ENCODE assay signal across 8 cellular contexts in genomic region chr7:27131390-27131819, GRCh38. TPM values are rescaled to one million over a fixed set of nuclear protein-coding genes. Genes with fewer than 3 reads are reported as not detected.
DNase-seq lines count a peak whose midpoint lies in the region; ATAC-seq and TF ChIP-seq lines count a peak whose summit lies in the region.

No MANE protein-coding gene starts in this region.

- H3K79me2 ChIP-seq in GM23248 (ENCODE audit: insufficient read depth), result peaks cover 61% of the 10 kb centered on the region

- H3K9me2 ChIP-seq in GM23248 (ENCODE audit: insufficient read depth), result no peaks in the 10 kb centered on the region

- 16 to 18% methylated on average over 12 of the region's 12 CpGs for WGBS in GM23248 (ENCODE audit: low coverage in 1 of 2, low lambda C conversion rate in 2 of 2, missing lambda C conversion rate in 2 of 2), 2 experiments

- H3K27me3 Mint-ChIP-seq in T-helper 17 cell (peaks cover 77% of the 10 kb centered on the region), glutamatergic neuron (ENCODE audit: unreplicated experiment) (peaks cover 35% of the 10 kb centered on the region)

- H3K36me3 ChIP-seq in GM23248 (ENCODE audit: low read depth), result no peaks in the 10 kb centered on the region

- H3K27ac ChIP-seq in GM23248, result peak overlapping the region; percentile 70

- H3K36me3 Mint-ChIP-seq in T-helper 17 cell (ENCODE audit: low read depth) (no peaks in the 10 kb centered on the region), glutamatergic neuron (ENCODE audit: unreplicated experiment) (no peaks in the 10 kb centered on the region)

- peak overlapping the region; percentile 80 for H3K4me2 ChIP-seq in GM23248 (ENCODE audit: unreplicated experiment)

- H3K9ac ChIP-seq in GM23248, result peak overlapping the region; percentile 89

- in situ Hi-C loops in GM23248 (cut with MboI), result no loop called here

- H3F3A ChIP-seq in GM23248 (ENCODE audit: insufficient read depth), result peaks cover 39% of the 10 kb centered on the region

- H3K4me3 Mint-ChIP-seq in T-helper 17 cell (peak overlapping the region; percentile 75), glutamatergic neuron (ENCODE audit: unreplicated experiment) (peak overlapping the region; percentile 69)

- no peak for TF ChIP-seq CTCF in glutamatergic neuron (IDR thresholded peaks at IDR 0.05; ENCODE audit: partially characterized antibody, unreplicated experiment)
- no peak for TF ChIP-seq CTCF in GM10266 (IDR thresholded peaks at IDR 0.05; ENCODE audit: control insufficient read depth, insufficient read depth, low read depth, missing control alignments)

- H4K20me1 ChIP-seq in GM23248 (ENCODE audit: insufficient read depth), result no peaks in the 10 kb centered on the region

- ATAC-seq in T-helper 17 cell (no peak), GM21447 (IDR thresholded peaks at IDR 0.05; ENCODE audit: unreplicated experiment) (no peak)

- no peaks in the 10 kb centered on the region for H3K27me3 ChIP-seq in GM23248 (replicated peaks; ENCODE audit: insufficient read depth)

- DNase-seq in GM23248 (peak; percentile 58), T-helper 17 cell (no peak), glutamatergic neuron (no peak), skeletal muscle cell (ENCODE audit: low read depth) (no peak), GM10266 (ENCODE audit: extremely low spot score) (no peak), kidney tubule cell (ENCODE audit: low spot score) (no peak), NCI-H2029 (lab: John Stamatoyannopoulos, UW) (no peak)

- H3K4me1 ChIP-seq in GM23248 (ENCODE audit: insufficient read depth), result peaks cover 23% of the 10 kb centered on the region

- peak overlapping the region; percentile 78 for H3K4me3 ChIP-seq in GM23248
- H3K4me3 ChIP-seq in skeletal muscle cell (ENCODE audit: low read depth, low read length), result peak overlapping the region; percentile 67

- peaks cover 5% of the 10 kb centered on the region for H3K9me3 Mint-ChIP-seq in glutamatergic neuron (ENCODE audit: unreplicated experiment)

- H3K27ac Mint-ChIP-seq in T-helper 17 cell (no peak overlapping the region), glutamatergic neuron (ENCODE audit: unreplicated experiment) (no peak overlapping the region)

- H3K9me3 ChIP-seq in GM23248 (ENCODE audit: low read depth) (no peaks in the 10 kb centered on the region), T-helper 17 cell (ENCODE audit: control insufficient read depth, low read length, poor library complexity, severe bottlenecking) (no peaks in the 10 kb centered on the region)

- peak overlapping the region; percentile 78 for H2AFZ ChIP-seq in GM23248

- peaks cover 2% of the 10 kb centered on the region for H3K4me1 Mint-ChIP-seq in T-helper 17 cell
- no peaks in the 10 kb centered on the region for H3K4me1 Mint-ChIP-seq in glutamatergic neuron (ENCODE audit: low read depth, unreplicated experiment)

RNA-seq across cellular contexts. Expression of gene HOXA4, which starts 0.8 kb away (rescaled TPM):
- 0.13 and 1.8 TPM in 2 replicates for total RNA-seq in GM23248 (2014; rRNA removed; shearing (Covaris generic))
- polyA plus RNA-seq in GM23248 (2016; fragmentation: Nextera tagmentation; extraction: Ambion mirVana), result 3.1 and 3.3 TPM in 2 replicates
- total RNA-seq in T-helper 17 cell, result under 1 TPM in 1 of 2 donors, not detected in 1; 0.26 TPM
- total RNA-seq in glutamatergic neuron (ENCODE audit: unreplicated experiment), result not detected

RNA-seq across cellular contexts. Expression of gene HOXA5, which starts 12.1 kb away (rescaled TPM):
- total RNA-seq in GM23248 (2014; rRNA removed; shearing (Covaris generic)), result 0.25 and 4.0 TPM in 2 replicates
- polyA plus RNA-seq in GM23248 (2016; fragmentation: Nextera tagmentation; extraction: Ambion mirVana), result 1.3 and 1.9 TPM in 2 replicates
- total RNA-seq in T-helper 17 cell (under 1 TPM in 1 of 2 donors, not detected in 1; 0.26 TPM), glutamatergic neuron (ENCODE audit: unreplicated experiment) (not detected)

RNA-seq across cellular contexts. Expression of gene HOXA6, which starts 16.2 kb away (rescaled TPM):
- 0.51 and 3.2 TPM in 2 replicates for total RNA-seq in GM23248 (2014; rRNA removed; shearing (Covaris generic))
- 3.5 and 3.7 TPM in 2 replicates for polyA plus RNA-seq in GM23248 (2016; fragmentation: Nextera tagmentation; extraction: Ambion mirVana)
- total RNA-seq in T-helper 17 cell, result not detected
- not detected for total RNA-seq in glutamatergic neuron (ENCODE audit: unreplicated experiment)

RNA-seq across cellular contexts. Expression of gene HOXA3, which starts 21.0 kb away (rescaled TPM):
- 0.63 and 2.1 TPM in 2 replicates for total RNA-seq in GM23248 (2014; rRNA removed; shearing (Covaris generic))
- polyA plus RNA-seq in GM23248 (2016; fragmentation: Nextera tagmentation; extraction: Ambion mirVana), result 1.2 and 1.9 TPM in 2 replicates
- not detected for total RNA-seq in T-helper 17 cell
- not detected for total RNA-seq in glutamatergic neuron (ENCODE audit: unreplicated experiment)

RNA-seq across cellular contexts. Expression of gene HOXA7, which starts 25.1 kb away (rescaled TPM):
- total RNA-seq in GM23248 (2014; rRNA removed; shearing (Covaris generic)), result 3.4 and 6.6 TPM in 2 replicates
- 14.3 and 15.8 TPM in 2 replicates for polyA plus RNA-seq in GM23248 (2016; fragmentation: Nextera tagmentation; extraction: Ambion mirVana)
- total RNA-seq in T-helper 17 cell (not detected), glutamatergic neuron (ENCODE audit: unreplicated experiment) (not detected)
